8 cellular contexts compared by ENCODE assay signal in the genomic region with DNA sequence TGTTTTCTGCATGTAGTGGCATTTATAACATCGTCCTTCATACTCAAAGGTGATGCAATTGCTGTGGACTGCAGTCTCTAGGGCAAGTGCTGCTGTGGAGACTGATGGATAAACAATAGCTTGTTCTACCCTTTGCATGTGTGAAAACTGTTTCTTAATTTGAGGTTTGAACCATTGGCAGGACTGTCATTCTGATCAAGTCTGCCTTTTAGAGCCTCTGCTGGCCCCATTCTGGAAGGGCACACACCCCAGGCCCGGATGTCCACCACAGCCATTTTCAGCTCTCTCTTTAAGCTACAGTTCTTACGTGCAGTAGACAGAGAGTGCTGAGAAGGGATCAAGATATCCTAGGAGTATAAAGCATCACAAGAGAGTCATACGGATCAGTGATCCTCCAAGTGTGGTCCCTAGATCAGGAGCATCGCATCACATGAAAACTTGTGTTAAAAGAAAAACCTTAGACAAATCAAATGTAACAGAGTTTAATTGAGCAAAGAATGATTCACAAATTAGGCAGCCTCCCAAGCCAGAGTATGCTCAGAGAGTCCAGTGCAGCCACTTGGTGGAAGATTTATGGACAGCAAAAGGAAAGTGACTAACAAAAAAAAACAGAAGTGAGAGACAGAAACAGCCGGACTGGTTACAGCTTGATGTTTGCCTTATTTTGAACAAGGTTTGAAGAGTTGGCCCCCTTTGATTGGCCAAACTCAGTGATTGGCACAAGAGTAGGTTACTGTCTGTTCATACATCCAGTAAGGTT. TPM values are rescaled to one million over a fixed set of nuclear protein-coding genes. Genes with fewer than 3 reads are reported as not detected.
A peak's percentile ranks its signal among the peaks of the same experiment; 100 is the strongest.
DNase-seq lines count a peak whose midpoint lies in the region; ATAC-seq and TF ChIP-seq lines count a peak whose summit lies in the region.

No MANE protein-coding gene starts in this region.

- H3K9me3 ChIP-seq in neural progenitor cell (ENCODE audit: low read depth) (no peaks in the 10 kb centered on the region), sigmoid colon (no peaks in the 10 kb centered on the region)

- H3K36me3 ChIP-seq in neural progenitor cell: no peaks in the 10 kb centered on the region
- H3K36me3 ChIP-seq in sigmoid colon: no peaks in the 10 kb centered on the region

- TF ChIP-seq CTCF in neural progenitor cell (IDR thresholded peaks at IDR 0.05): no peak
- TF ChIP-seq CTCF in GM13977 (IDR thresholded peaks at IDR 0.05; ENCODE audit: extremely low read depth, insufficient read depth, missing control alignments): no peak
- TF ChIP-seq CTCF in sigmoid colon (IDR thresholded peaks at IDR 0.05): no peak

- in situ Hi-C loops in Caki2 (cut with HindIII; ENCODE audit: low pct_unique_long_range_greater_than_20kb, low sequenced_read_pairs): no loop called here
- in situ Hi-C loops in KBM-7 (cut with MboI; ENCODE audit: low pct_unique_long_range_greater_than_20kb, low sequenced_read_pairs): no loop called here
- in situ Hi-C loops in GM13977 (cut with MboI; ENCODE audit: low pct_unique_long_range_greater_than_20kb, low sequenced_read_pairs, unreplicated experiment): no loop called here

- no peak overlapping the region for H3K4me3 Mint-ChIP-seq in neural progenitor cell

- peak; percentile 69 for ATAC-seq in GM21723 (IDR thresholded peaks at IDR 0.05; ENCODE audit: unreplicated experiment)

- H4K20me1 ChIP-seq in neural progenitor cell (ENCODE audit: low read depth): no peaks in the 10 kb centered on the region

- H3K4me1 Mint-ChIP-seq in neural progenitor cell: peaks cover 2% of the 10 kb centered on the region

- H3K36me3 Mint-ChIP-seq in neural progenitor cell: no peaks in the 10 kb centered on the region

- no peak overlapping the region for H3K27ac Mint-ChIP-seq in neural progenitor cell

- H3K79me2 ChIP-seq in neural progenitor cell (ENCODE audit: low read depth): no peaks in the 10 kb centered on the region

- H3K9ac ChIP-seq in neural progenitor cell: no peak overlapping the region

- no peaks in the 10 kb centered on the region for H3K27me3 Mint-ChIP-seq in neural progenitor cell (ENCODE audit: insufficient read depth, low read depth)

- no peaks in the 10 kb centered on the region for H3K9me3 Mint-ChIP-seq in neural progenitor cell

- DNase-seq in Caki2 (ENCODE audit: low read depth) (peak; percentile 95), KBM-7 (peak; percentile 6), neural progenitor cell (ENCODE audit: low spot score) (no peak), GM13977 (ENCODE audit: low spot score) (no peak), sigmoid colon (no peak), GOT3 (lab: John Stamatoyannopoulos, UW) (no peak)

- TF ChIP-seq EP300 in sigmoid colon (IDR thresholded peaks at IDR 0.05): no peak

- intact Hi-C loops in sigmoid colon (cut with DNase I): no loop called here

- no peak overlapping the region for H3K4me3 ChIP-seq in neural progenitor cell
- H3K4me3 ChIP-seq in sigmoid colon: no peak overlapping the region

- peak overlapping the region; percentile 94 for H3K27ac ChIP-seq in cingulate gyrus (ENCODE audit: low read depth, low read length)
- no peak overlapping the region for H3K27ac ChIP-seq in neural progenitor cell
- peak overlapping the region in 2 of 4 donors; percentile 38 to 44 for H3K27ac ChIP-seq in sigmoid colon

- WGBS in sigmoid colon, 2 donors: 61 to 67% methylated on average over 6 of the region's 6 CpGs

- H3K27me3 ChIP-seq in neural progenitor cell: no peaks in the 10 kb centered on the region
- no peaks in the 10 kb centered on the region for H3K27me3 ChIP-seq in sigmoid colon

- H3K4me2 ChIP-seq in neural progenitor cell: no peak overlapping the region

- peak overlapping the region; percentile 27 for H2AFZ ChIP-seq in neural progenitor cell (replicated peaks)

- H3F3A ChIP-seq in neural progenitor cell (ENCODE audit: low read depth): no peaks in the 10 kb centered on the region

- H3K4me1 ChIP-seq in neural progenitor cell: no peaks in the 10 kb centered on the region
- peaks cover 0 to 15% (median 6%) of the 10 kb centered on the region in 4 donors for H3K4me1 ChIP-seq in sigmoid colon

- no peak for TF ChIP-seq POLR2A in sigmoid colon (IDR thresholded peaks at IDR 0.05)

RNA-seq across cellular contexts. Expression of a gene that starts 52.0 kb away (rescaled TPM):
- total RNA-seq in Caki2 (2014; rRNA removed; shearing (Covaris generic); ENCODE audit: low replicate concordance): 5.0 and 5.1 TPM in 2 replicates
- 0.11 and 0.15 TPM in 2 replicates for total RNA-seq in neural progenitor cell (ENCODE audit: low replicate concordance)
- under 1 TPM; 0.16 to 0.71 (median 0.41) TPM for total RNA-seq in sigmoid colon
- polyA plus RNA-seq in sigmoid colon: 1 to 10 TPM; 3.2 to 6.5 (median 3.6) TPM

Comparison
In these comparisons a context has a peak if more than half of its experiments do, and no peak if none do; other contexts are left out.
1. DNase-seq: peak in Caki2 (single experiment) and KBM-7 (single experiment); none in neural progenitor cell (single experiment), GM13977 (single experiment), sigmoid colon (single experiment) and GOT3 (single experiment).